In genomic region chr2:232263295-232263694, GRCh38 we compare ENCODE assay signal across 24 cellular contexts.
"Had no signal": no experiment of that assay in that cellular context is flagged by ENCODE, and none has a peak within 500 bp of the region (broad histone marks: within the 10 kb centered on the region; RNA-seq: fewer than 3 reads in every experiment).

No MANE protein-coding gene starts in this region.

- H3K4me3 ChIP-seq: left lung, lower lobe of right lung, neural progenitor cell, right atrium auricular region, smooth muscle cell, tibial nerve, uterus had no signal

- H3K27me3 ChIP-seq: left lung, neural progenitor cell, neutrophil, right atrium auricular region, tibial nerve, uterus had no signal

- DNase-seq: head of caudate nucleus; hippocampal formation; kidney; left colon; left lung; lower lobe of right lung; mammary epithelial cell; mesenchymal stem cell; naive thymus-derived CD8-positive, alpha-beta T cell; occipital lobe; stimulated activated CD4-positive, alpha-beta T cell treated with anti-CD3 and anti-CD28 coated beads, Interleukin-1b, Interleukin-23, amount 100 ng/mL, for 48 hours; stimulated activated CD4-positive, alpha-beta T cell treated with anti-CD3 and anti-CD28 coated beads, Interleukin-2, amount 100 ng/mL, for 48 hours; stimulated activated CD4-positive, alpha-beta T cell treated with anti-CD3 and anti-CD28 coated beads, Interleukin-4, amount 100 ng/mL, for 4 hours; stimulated activated CD8-positive, alpha-beta memory T cell treated with anti-CD3 and anti-CD28 coated beads, Interleukin-4, amount 100 ng/mL, for 48 hours; stimulated activated naive CD4-positive, alpha-beta T cell treated with Interleukin-2 at 50 U/mL for 16 hours; stimulated activated naive CD8-positive, alpha-beta T cell treated with anti-CD3 and anti-CD28 coated beads, Interleukin-15, amount 100 ng/mL, for 72 hours; uterus had no signal

- ATAC-seq: left colon; left lung; lower lobe of right lung; naive thymus-derived CD8-positive, alpha-beta T cell; stimulated activated memory B cell treated with anti-CD40 and anti-IgM and Interleukin-4, amounts not matched to agents 10 μg/mL and 1 μg/mL and 100 μg/mL, for 72 hours; stimulated activated naive CD8-positive, alpha-beta T cell treated with anti-CD3 and anti-CD28 coated beads, Interleukin-15, amount 100 ng/mL, for 72 hours had no signal

- H3K9me3 ChIP-seq: left lung, lower lobe of right lung, neutrophil, right atrium auricular region, tibial nerve, uterus had no signal

- H3K27ac ChIP-seq: left lung, lower lobe of right lung, neural progenitor cell, neutrophil, parathyroid adenoma, right atrium auricular region, tibial nerve, uterus had no signal

- H3K36me3 ChIP-seq: neural progenitor cell, uterus had no signal

- H3K4me1 ChIP-seq: left lung, neural progenitor cell, parathyroid adenoma, uterus had no signal
